7 cellular contexts compared by ENCODE assay signal in the genomic region with DNA sequence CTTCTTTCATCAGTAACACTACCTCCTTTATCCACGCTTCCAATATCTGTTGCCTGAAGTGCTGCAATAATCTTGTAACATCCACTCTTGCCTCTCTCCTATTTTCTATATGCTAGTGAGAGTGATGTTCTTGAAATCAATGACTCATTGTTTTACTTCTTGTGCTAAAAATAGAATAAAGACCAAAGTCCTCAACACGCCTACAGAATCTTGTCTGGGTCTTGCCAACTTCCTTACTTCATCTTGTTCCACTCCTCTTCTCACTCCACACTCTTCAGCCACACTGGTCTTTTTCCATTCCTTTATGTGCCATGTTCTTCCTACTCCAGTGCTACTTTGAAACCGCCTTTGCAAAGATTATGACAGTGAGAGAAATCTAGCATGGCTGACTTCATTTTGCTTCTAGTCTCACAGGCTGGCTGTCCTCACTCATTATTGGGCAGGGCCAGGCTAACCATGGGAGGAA.
DNase-seq lines count a peak whose midpoint lies in the region; ATAC-seq and TF ChIP-seq lines count a peak whose summit lies in the region.

No MANE protein-coding gene starts in this region.

- ATAC-seq in GM19025 (IDR thresholded peaks at IDR 0.05; ENCODE audit: low read depth, unreplicated experiment) (peak; percentile 59), HG03064 (IDR thresholded peaks at IDR 0.05; ENCODE audit: low read depth, unreplicated experiment) (peak; percentile 73)
- ATAC-seq in activated naive CD8-positive, alpha-beta T cell treated with anti-CD3 and anti-CD28 coated beads, Interleukin-2, amount 50 U/mL, for 24 hours = peak; percentile 73

- no peak for TF ChIP-seq CTCF in nephron progenitor cell (IDR thresholded peaks at IDR 0.05)

- peaks cover 2% of the 10 kb centered on the region for H3K4me1 Mint-ChIP-seq in activated naive CD8-positive, alpha-beta T cell treated with anti-CD3 and anti-CD28 coated beads, Interleukin-2, amount 50 U/mL, for 24 hours
- H3K4me1 Mint-ChIP-seq in nephron progenitor cell = peaks cover 24% of the 10 kb centered on the region

- in situ Hi-C loops in KBM-7 (cut with MboI; ENCODE audit: low pct_unique_long_range_greater_than_20kb, low sequenced_read_pairs) = no loop called here

- H3K36me3 Mint-ChIP-seq in activated naive CD8-positive, alpha-beta T cell treated with anti-CD3 and anti-CD28 coated beads, Interleukin-2, amount 50 U/mL, for 24 hours (ENCODE audit: low read depth) = no peaks in the 10 kb centered on the region
- H3K36me3 Mint-ChIP-seq in nephron progenitor cell (ENCODE audit: low read depth) = no peaks in the 10 kb centered on the region

- no peak for DNase-seq in activated naive CD8-positive, alpha-beta T cell treated with anti-CD3 and anti-CD28 coated beads, Interleukin-2, amount 50 U/mL, for 24 hours
- peak; percentile 54 for DNase-seq in renal cortical epithelial cell (ENCODE audit: low read depth)
- no peak for DNase-seq in KBM-7
- no peak for DNase-seq in COLO668 (lab: John Stamatoyannopoulos, UW; ENCODE audit: unreplicated experiment)
- DNase-seq in nephron progenitor cell = no peak

- H3K27me3 Mint-ChIP-seq in activated naive CD8-positive, alpha-beta T cell treated with anti-CD3 and anti-CD28 coated beads, Interleukin-2, amount 50 U/mL, for 24 hours = peaks cover 7% of the 10 kb centered on the region
- no peaks in the 10 kb centered on the region for H3K27me3 Mint-ChIP-seq in nephron progenitor cell (ENCODE audit: low read depth, poor library complexity)

- no peak overlapping the region for H3K27ac Mint-ChIP-seq in activated naive CD8-positive, alpha-beta T cell treated with anti-CD3 and anti-CD28 coated beads, Interleukin-2, amount 50 U/mL, for 24 hours
- no peak overlapping the region for H3K27ac Mint-ChIP-seq in nephron progenitor cell

- no peaks in the 10 kb centered on the region for H3K9me3 Mint-ChIP-seq in activated naive CD8-positive, alpha-beta T cell treated with anti-CD3 and anti-CD28 coated beads, Interleukin-2, amount 50 U/mL, for 24 hours
- H3K9me3 Mint-ChIP-seq in nephron progenitor cell = no peaks in the 10 kb centered on the region

- no peak overlapping the region for H3K4me3 Mint-ChIP-seq in activated naive CD8-positive, alpha-beta T cell treated with anti-CD3 and anti-CD28 coated beads, Interleukin-2, amount 50 U/mL, for 24 hours
- no peak overlapping the region for H3K4me3 Mint-ChIP-seq in nephron progenitor cell
